1 cellular context compared by ENCODE assay signal in the genomic region with DNA sequence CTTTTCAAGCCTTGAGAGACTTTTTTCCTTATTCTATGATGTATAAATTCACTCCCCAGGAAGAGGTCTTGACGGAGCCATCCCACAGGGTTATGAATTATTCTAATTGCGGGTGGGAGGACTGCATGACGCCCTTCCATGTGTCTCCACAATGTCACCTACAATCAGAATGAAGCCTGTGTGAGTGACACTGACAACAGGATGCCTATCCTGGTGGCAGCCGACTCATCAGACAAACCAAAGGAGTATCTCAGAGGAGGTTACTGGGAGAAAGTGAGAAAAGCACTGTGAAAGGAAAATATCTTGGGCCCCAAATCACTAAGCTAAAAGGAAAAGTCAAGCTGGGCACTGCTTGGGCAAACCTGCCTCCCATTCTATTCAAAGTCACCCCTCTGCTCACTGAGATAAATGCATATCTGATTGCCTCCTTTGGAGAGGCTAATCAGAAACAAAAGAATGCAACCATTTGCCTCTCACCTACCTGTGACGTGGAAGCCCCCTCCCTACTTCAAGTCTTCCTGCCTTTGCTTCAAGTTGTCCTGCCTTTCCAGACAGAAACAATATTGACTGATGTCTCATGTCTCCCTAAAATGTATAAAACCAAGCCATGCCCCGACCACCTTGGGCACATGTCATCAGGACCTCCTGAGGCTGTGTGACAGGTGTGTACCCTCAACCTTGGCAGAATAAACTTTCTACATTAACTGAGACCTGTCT.
TF ChIP-seq lines count a peak whose summit lies in the region.

No MANE protein-coding gene starts in this region.

TF ChIP-seq in GM23338, 12 proteins besides CTCF, POLR2A, EP300 and RAD21 (continued from another document):
- TF ChIP-seq, protein P1, sequence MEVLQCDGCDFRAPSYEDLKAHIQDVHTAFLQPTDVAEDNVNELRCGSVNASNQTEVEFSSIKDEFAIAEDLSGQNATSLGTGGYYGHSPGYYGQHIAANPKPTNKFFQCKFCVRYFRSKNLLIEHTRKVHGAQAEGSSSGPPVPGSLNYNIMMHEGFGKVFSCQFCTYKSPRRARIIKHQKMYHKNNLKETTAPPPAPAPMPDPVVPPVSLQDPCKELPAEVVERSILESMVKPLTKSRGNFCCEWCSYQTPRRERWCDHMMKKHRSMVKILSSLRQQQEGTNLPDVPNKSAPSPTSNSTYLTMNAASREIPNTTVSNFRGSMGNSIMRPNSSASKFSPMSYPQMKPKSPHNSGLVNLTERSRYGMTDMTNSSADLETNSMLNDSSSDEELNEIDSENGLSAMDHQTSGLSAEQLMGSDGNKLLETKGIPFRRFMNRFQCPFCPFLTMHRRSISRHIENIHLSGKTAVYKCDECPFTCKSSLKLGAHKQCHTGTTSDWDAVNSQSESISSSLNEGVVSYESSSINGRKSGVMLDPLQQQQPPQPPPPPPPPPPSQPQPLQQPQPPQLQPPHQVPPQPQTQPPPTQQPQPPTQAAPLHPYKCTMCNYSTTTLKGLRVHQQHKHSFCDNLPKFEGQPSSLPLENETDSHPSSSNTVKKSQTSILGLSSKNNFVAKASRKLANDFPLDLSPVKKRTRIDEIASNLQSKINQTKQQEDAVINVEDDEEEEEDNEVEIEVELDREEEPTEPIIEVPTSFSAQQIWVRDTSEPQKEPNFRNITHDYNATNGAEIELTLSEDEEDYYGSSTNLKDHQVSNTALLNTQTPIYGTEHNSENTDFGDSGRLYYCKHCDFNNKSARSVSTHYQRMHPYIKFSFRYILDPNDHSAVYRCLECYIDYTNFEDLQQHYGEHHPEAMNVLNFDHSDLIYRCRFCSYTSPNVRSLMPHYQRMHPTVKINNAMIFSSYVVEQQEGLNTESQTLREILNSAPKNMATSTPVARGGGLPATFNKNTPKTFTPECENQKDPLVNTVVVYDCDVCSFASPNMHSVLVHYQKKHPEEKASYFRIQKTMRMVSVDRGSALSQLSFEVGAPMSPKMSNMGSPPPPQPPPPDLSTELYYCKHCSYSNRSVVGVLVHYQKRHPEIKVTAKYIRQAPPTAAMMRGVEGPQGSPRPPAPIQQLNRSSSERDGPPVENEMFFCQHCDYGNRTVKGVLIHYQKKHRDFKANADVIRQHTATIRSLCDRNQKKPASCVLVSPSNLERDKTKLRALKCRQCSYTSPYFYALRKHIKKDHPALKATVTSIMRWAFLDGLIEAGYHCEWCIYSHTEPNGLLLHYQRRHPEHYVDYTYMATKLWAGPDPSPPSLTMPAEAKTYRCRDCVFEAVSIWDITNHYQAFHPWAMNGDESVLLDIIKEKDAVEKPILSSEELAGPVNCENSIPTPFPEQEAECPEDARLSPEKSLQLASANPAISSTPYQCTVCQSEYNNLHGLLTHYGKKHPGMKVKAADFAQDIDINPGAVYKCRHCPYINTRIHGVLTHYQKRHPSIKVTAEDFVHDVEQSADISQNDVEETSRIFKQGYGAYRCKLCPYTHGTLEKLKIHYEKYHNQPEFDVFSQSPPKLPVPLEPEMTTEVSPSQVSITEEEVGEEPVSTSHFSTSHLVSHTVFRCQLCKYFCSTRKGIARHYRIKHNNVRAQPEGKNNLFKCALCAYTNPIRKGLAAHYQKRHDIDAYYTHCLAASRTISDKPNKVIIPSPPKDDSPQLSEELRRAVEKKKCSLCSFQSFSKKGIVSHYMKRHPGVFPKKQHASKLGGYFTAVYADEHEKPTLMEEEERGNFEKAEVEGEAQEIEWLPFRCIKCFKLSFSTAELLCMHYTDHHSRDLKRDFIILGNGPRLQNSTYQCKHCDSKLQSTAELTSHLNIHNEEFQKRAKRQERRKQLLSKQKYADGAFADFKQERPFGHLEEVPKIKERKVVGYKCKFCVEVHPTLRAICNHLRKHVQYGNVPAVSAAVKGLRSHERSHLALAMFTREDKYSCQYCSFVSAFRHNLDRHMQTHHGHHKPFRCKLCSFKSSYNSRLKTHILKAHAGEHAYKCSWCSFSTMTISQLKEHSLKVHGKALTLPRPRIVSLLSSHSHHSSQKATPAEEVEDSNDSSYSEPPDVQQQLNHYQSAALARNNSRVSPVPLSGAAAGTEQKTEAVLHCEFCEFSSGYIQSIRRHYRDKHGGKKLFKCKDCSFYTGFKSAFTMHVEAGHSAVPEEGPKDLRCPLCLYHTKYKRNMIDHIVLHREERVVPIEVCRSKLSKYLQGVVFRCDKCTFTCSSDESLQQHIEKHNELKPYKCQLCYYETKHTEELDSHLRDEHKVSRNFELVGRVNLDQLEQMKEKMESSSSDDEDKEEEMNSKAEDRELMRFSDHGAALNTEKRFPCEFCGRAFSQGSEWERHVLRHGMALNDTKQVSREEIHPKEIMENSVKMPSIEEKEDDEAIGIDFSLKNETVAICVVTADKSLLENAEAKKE (CRISPR knock-in tag; IDR thresholded peaks at IDR 0.05), result no peak
- TF ChIP-seq STAT1 (IDR thresholded peaks at IDR 0.05; ENCODE audit: unreplicated experiment) (no peak), POLR2AphosphoS5 (IDR thresholded peaks at IDR 0.05; ENCODE audit: low read depth) (no peak), EZH2 (IDR thresholded peaks at IDR 0.05; ENCODE audit: low read depth, unreplicated experiment) (no peak), JUNB (IDR thresholded peaks at IDR 0.05; ENCODE audit: unreplicated experiment) (no peak), CREB1 (CRISPR knock-in tag; IDR thresholded peaks at IDR 0.05; ENCODE audit: low read depth) (no peak), ZNF331 (CRISPR knock-in tag; IDR thresholded peaks at IDR 0.05; ENCODE audit: low read depth) (no peak), EZH2phosphoT487 (IDR thresholded peaks at IDR 0.05; ENCODE audit: unreplicated experiment) (no peak), NANOG (IDR thresholded peaks at IDR 0.05; ENCODE audit: borderline replicate concordance) (no peak)
- TF ChIP-seq, protein P2, sequence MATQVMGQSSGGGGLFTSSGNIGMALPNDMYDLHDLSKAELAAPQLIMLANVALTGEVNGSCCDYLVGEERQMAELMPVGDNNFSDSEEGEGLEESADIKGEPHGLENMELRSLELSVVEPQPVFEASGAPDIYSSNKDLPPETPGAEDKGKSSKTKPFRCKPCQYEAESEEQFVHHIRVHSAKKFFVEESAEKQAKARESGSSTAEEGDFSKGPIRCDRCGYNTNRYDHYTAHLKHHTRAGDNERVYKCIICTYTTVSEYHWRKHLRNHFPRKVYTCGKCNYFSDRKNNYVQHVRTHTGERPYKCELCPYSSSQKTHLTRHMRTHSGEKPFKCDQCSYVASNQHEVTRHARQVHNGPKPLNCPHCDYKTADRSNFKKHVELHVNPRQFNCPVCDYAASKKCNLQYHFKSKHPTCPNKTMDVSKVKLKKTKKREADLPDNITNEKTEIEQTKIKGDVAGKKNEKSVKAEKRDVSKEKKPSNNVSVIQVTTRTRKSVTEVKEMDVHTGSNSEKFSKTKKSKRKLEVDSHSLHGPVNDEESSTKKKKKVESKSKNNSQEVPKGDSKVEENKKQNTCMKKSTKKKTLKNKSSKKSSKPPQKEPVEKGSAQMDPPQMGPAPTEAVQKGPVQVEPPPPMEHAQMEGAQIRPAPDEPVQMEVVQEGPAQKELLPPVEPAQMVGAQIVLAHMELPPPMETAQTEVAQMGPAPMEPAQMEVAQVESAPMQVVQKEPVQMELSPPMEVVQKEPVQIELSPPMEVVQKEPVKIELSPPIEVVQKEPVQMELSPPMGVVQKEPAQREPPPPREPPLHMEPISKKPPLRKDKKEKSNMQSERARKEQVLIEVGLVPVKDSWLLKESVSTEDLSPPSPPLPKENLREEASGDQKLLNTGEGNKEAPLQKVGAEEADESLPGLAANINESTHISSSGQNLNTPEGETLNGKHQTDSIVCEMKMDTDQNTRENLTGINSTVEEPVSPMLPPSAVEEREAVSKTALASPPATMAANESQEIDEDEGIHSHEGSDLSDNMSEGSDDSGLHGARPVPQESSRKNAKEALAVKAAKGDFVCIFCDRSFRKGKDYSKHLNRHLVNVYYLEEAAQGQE (IDR thresholded peaks at IDR 0.05; ENCODE audit: unreplicated experiment), result no peak
- TF ChIP-seq, protein P3, sequence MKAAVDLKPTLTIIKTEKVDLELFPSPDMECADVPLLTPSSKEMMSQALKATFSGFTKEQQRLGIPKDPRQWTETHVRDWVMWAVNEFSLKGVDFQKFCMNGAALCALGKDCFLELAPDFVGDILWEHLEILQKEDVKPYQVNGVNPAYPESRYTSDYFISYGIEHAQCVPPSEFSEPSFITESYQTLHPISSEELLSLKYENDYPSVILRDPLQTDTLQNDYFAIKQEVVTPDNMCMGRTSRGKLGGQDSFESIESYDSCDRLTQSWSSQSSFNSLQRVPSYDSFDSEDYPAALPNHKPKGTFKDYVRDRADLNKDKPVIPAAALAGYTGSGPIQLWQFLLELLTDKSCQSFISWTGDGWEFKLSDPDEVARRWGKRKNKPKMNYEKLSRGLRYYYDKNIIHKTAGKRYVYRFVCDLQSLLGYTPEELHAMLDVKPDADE (IDR thresholded peaks at IDR 0.05), result no peak
TF ChIP-seq in GM23338: peak in this region for 0.
